Comparison of ENCODE assay signal across 20 cellular contexts in the genomic region with DNA sequence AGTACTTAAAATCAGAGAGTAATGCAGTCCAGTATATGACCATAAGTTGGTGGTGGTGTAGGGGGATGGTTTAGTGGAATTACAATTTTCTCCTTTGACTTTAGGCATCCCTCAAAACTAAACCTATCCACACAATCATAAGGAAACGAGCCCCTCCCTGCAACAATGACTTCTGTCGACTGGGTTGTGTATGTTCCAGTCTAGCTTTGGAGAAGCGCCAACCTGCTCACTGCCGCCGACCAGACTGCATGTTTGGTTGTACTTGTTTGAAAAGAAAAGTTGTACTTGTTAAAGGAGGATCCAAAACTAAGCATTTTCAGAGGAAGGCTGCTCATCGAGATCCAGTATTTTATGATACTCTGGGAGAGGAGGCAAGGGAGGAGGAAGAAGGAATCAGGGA. TPM values are rescaled to one million over a fixed set of nuclear protein-coding genes. Genes with fewer than 3 reads are reported as not detected.
A peak's percentile ranks its signal among the peaks of the same experiment; 100 is the strongest.
DNase-seq lines count a peak whose midpoint lies in the region; ATAC-seq, FAIRE-seq and TF ChIP-seq lines count a peak whose summit lies in the region.
"Had no signal": no experiment of that assay in that cellular context is flagged by ENCODE, and none has a peak within 500 bp of the region (broad histone marks: within the 10 kb centered on the region; RNA-seq: fewer than 3 reads in every experiment).

No MANE protein-coding gene starts in this region.

- WGBS in smooth muscle cell (ENCODE audit: low lambda C conversion rate): 95% methylated on average over 6 of the region's 6 CpGs

- H3K27ac Mint-ChIP-seq in stimulated activated memory B cell treated with anti-CD40 and anti-IgM and Interleukin-4, amounts not matched to agents 10 μg/mL and 1 μg/mL and 100 μg/mL, for 72 hours: no peak overlapping the region
- no peak overlapping the region for H3K27ac Mint-ChIP-seq in activated T-cell treated with anti-CD3 and anti-CD28 coated beads, Interleukin-2, amount 50 U/mL, for 72 hours
- H3K27ac Mint-ChIP-seq: activated naive CD4-positive, alpha-beta T cell treated with anti-CD3 and anti-CD28 coated beads, Interleukin-2, amount 50 U/mL, for 72 hours had no signal

- peak; percentile 5 for FAIRE-seq in GM12891 (lab: Jason Lieb, UNC)
- no peak for FAIRE-seq in urothelium cell line (lab: Jason Lieb, UNC)
- FAIRE-seq: astrocyte, G401.6, HepG2 had no signal

- peaks cover 2% of the 10 kb centered on the region for H3K79me2 ChIP-seq in smooth muscle cell (ENCODE audit: low read depth)

- no peaks in the 10 kb centered on the region for H3K4me1 Mint-ChIP-seq in stimulated activated memory B cell treated with anti-CD40 and anti-IgM and Interleukin-4, amounts not matched to agents 10 μg/mL and 1 μg/mL and 100 μg/mL, for 72 hours
- no peaks in the 10 kb centered on the region for H3K4me1 Mint-ChIP-seq in activated T-cell treated with anti-CD3 and anti-CD28 coated beads, Interleukin-2, amount 50 U/mL, for 72 hours (ENCODE audit: low read depth)

- H4K20me1 ChIP-seq in smooth muscle cell (ENCODE audit: low read depth): peaks cover 5% of the 10 kb centered on the region

- TF ChIP-seq CTCF in smooth muscle cell (IDR thresholded peaks at IDR 0.05; ENCODE audit: borderline replicate concordance, insufficient read depth, poor library complexity, severe bottlenecking): no peak

- peaks cover 15% of the 10 kb centered on the region for H3K36me3 ChIP-seq in smooth muscle cell (ENCODE audit: low read depth)

- H2AFZ ChIP-seq in smooth muscle cell (ENCODE audit: low read depth): no peak overlapping the region

- H3K9ac ChIP-seq in smooth muscle cell (ENCODE audit: low read depth): no peak overlapping the region

- no peak overlapping the region for H3K27ac ChIP-seq in smooth muscle cell (ENCODE audit: low read depth)
- H3K27ac ChIP-seq: left lung had no signal

- no peaks in the 10 kb centered on the region for H3F3A ChIP-seq in smooth muscle cell (ENCODE audit: low read depth)

- H3K4me3 ChIP-seq in smooth muscle cell: no peak overlapping the region
- H3K4me3 ChIP-seq: left lung, mucosa of descending colon had no signal

- no peaks in the 10 kb centered on the region for H3K9me3 Mint-ChIP-seq in stimulated activated memory B cell treated with anti-CD40 and anti-IgM and Interleukin-4, amounts not matched to agents 10 μg/mL and 1 μg/mL and 100 μg/mL, for 72 hours
- no peaks in the 10 kb centered on the region for H3K9me3 Mint-ChIP-seq in activated T-cell treated with anti-CD3 and anti-CD28 coated beads, Interleukin-2, amount 50 U/mL, for 72 hours
- H3K9me3 Mint-ChIP-seq: activated naive CD4-positive, alpha-beta T cell treated with anti-CD3 and anti-CD28 coated beads, Interleukin-2, amount 50 U/mL, for 72 hours had no signal

- TF ChIP-seq POLR2A in GM12891 (IDR thresholded peaks at IDR 0.05; ENCODE audit: low read depth, low read length): no peak

- H3K4me3 Mint-ChIP-seq in stimulated activated memory B cell treated with anti-CD40 and anti-IgM and Interleukin-4, amounts not matched to agents 10 μg/mL and 1 μg/mL and 100 μg/mL, for 72 hours: no peak overlapping the region
- H3K4me3 Mint-ChIP-seq in activated T-cell treated with anti-CD3 and anti-CD28 coated beads, Interleukin-2, amount 50 U/mL, for 72 hours: no peak overlapping the region

- no peaks in the 10 kb centered on the region for H3K27me3 ChIP-seq in smooth muscle cell (ENCODE audit: low read depth)
- H3K27me3 ChIP-seq: left lung had no signal

- intact Hi-C loops in left cardiac atrium (cut with DNase I): no loop called here

- no peak for ATAC-seq in left cardiac atrium
- ATAC-seq in stimulated activated memory B cell treated with anti-CD40 and anti-IgM and Interleukin-4, amounts not matched to agents 10 μg/mL and 1 μg/mL and 100 μg/mL, for 72 hours: no peak
- ATAC-seq in activated T-cell treated with anti-CD3 and anti-CD28 coated beads, Interleukin-2, amount 50 U/mL, for 72 hours (replicated peaks in 1 of 2): no peak
- ATAC-seq: activated naive CD4-positive, alpha-beta T cell treated with anti-CD3 and anti-CD28 coated beads, Interleukin-2, amount 50 U/mL, for 72 hours; HepG2; left lung; mucosa of descending colon had no signal

- H3K4me1 ChIP-seq in smooth muscle cell (ENCODE audit: low read depth): no peaks in the 10 kb centered on the region
- H3K4me1 ChIP-seq: left lung had no signal

- no peak overlapping the region for H3K4me2 ChIP-seq in smooth muscle cell

- no peaks in the 10 kb centered on the region for H3K27me3 Mint-ChIP-seq in stimulated activated memory B cell treated with anti-CD40 and anti-IgM and Interleukin-4, amounts not matched to agents 10 μg/mL and 1 μg/mL and 100 μg/mL, for 72 hours
- H3K27me3 Mint-ChIP-seq in activated T-cell treated with anti-CD3 and anti-CD28 coated beads, Interleukin-2, amount 50 U/mL, for 72 hours (ENCODE audit: low read depth): no peaks in the 10 kb centered on the region

- no peak for DNase-seq in GM12891 (ENCODE audit: insufficient read length, low spot score)
- DNase-seq in cerebellum (ENCODE audit: low spot score): peak; percentile 38
- peak; percentile 50 for DNase-seq in left cardiac atrium
- DNase-seq in putamen (ENCODE audit: low spot score): peak; percentile 23
- no peak for DNase-seq in activated T-cell treated with anti-CD3 and anti-CD28 coated beads, Interleukin-2, amount 50 U/mL, for 72 hours
- no peak for DNase-seq in urothelium cell line (ENCODE audit: low spot score)
- DNase-seq in smooth muscle cell (lab: John Stamatoyannopoulos, UW; ENCODE audit: unreplicated experiment): no peak
- DNase-seq: activated CD4-positive, alpha-beta T cell treated with anti-CD3 and anti-CD28 coated beads for 1 hour; DMS 273 treated with DMSO at 0.1 percent for 48 hours; left lung; NCI-H1105 treated with DMSO at 0.1 percent for 48 hours; NCI-H510A treated with DMSO at 0.1 percent for 48 hours; retina; stimulated activated CD8-positive, alpha-beta memory T cell treated with anti-CD3 and anti-CD28 coated beads, Interleukin-4, amount 100 ng/mL, for 48 hours had no signal

- peaks cover 51% of the 10 kb centered on the region for H3K36me3 Mint-ChIP-seq in stimulated activated memory B cell treated with anti-CD40 and anti-IgM and Interleukin-4, amounts not matched to agents 10 μg/mL and 1 μg/mL and 100 μg/mL, for 72 hours
- H3K36me3 Mint-ChIP-seq in activated T-cell treated with anti-CD3 and anti-CD28 coated beads, Interleukin-2, amount 50 U/mL, for 72 hours (ENCODE audit: insufficient read depth in 2 of 2): peaks cover 3 to 14% of the 10 kb centered on the region in 2 donors
- H3K36me3 Mint-ChIP-seq: activated naive CD4-positive, alpha-beta T cell treated with anti-CD3 and anti-CD28 coated beads, Interleukin-2, amount 50 U/mL, for 72 hours had no signal

- H3K9me3 ChIP-seq in smooth muscle cell (replicated peaks; ENCODE audit: low read depth): no peaks in the 10 kb centered on the region
- H3K9me3 ChIP-seq: left lung, mucosa of descending colon had no signal

TF ChIP-seq in GM12891, 5 proteins besides CTCF, POLR2A, EP300 and RAD21:
- TF ChIP-seq POU2F2 (IDR thresholded peaks at IDR 0.05; ENCODE audit: low read depth, low read length): no peak
- no peak for TF ChIP-seq SPI1 (IDR thresholded peaks at IDR 0.05; ENCODE audit: low read depth, low read length)
- no peak for TF ChIP-seq TAF1 (IDR thresholded peaks at IDR 0.05; ENCODE audit: low read depth, low read length)

RNA-seq across cellular contexts. Expression of a gene that starts 52.8 kb away (rescaled TPM):
- 4.2 TPM for polyA plus RNA-seq in GM12891 (2012; ENCODE audit: low read depth, missing spikeins)
- 85.4 TPM for total RNA-seq in cerebellum
- 10 to 100 TPM; 31.6 to 32.0 TPM for total RNA-seq in left cardiac atrium
- 10 to 100 TPM; 35.6 to 37.5 TPM for total RNA-seq in activated T-cell treated with anti-CD3 and anti-CD28 coated beads, Interleukin-2, amount 50 U/mL, for 72 hours
- 52.9 and 56.3 TPM in 2 replicates for total RNA-seq in smooth muscle cell
- polyA plus RNA-seq in smooth muscle cell: 5.5 and 10.3 TPM in 2 replicates

Comparison
In these comparisons a context has a peak if more than half of its experiments do, and no peak if none do; other contexts are left out.
1. DNase-seq: peak in cerebellum (single experiment), left cardiac atrium (single experiment) and putamen (single experiment); none in GM12891 (single experiment), activated T-cell treated with anti-CD3 and anti-CD28 coated beads, Interleukin-2, amount 50 U/mL, for 72 hours (0 of 2), urothelium cell line (single experiment) and smooth muscle cell (single experiment).